35 cellular contexts compared by ENCODE assay signal in genomic region chr2:162211747-162212146, GRCh38. TPM values are rescaled to one million over a fixed set of nuclear protein-coding genes. Genes with fewer than 3 reads are reported as not detected.
"Had no signal": no experiment of that assay in that cellular context is flagged by ENCODE, and none has a peak within 500 bp of the region (broad histone marks: within the 10 kb centered on the region; RNA-seq: fewer than 3 reads in every experiment).

No MANE protein-coding gene starts in this region.

- H3K9me3 ChIP-seq: breast epithelium, esophagus muscularis mucosa, gastrocnemius medialis, psoas muscle, right atrium auricular region, stomach, thyroid gland, upper lobe of left lung had no signal

- H3K36me3 ChIP-seq: breast epithelium, esophagus muscularis mucosa, gastrocnemius medialis, right atrium auricular region, stomach, thyroid gland, upper lobe of left lung, WERI-Rb-1 had no signal

- H3K4me1 ChIP-seq: breast epithelium, gastrocnemius medialis, parathyroid adenoma, psoas muscle, right atrium auricular region, stomach, thyroid gland, upper lobe of left lung had no signal

- H3K27me3 ChIP-seq: breast epithelium, esophagus muscularis mucosa, gastrocnemius medialis, hepatocyte, right atrium auricular region, stomach, thyroid gland, upper lobe of left lung had no signal

- DNase-seq: activated CD4-positive, alpha-beta memory T cell treated with anti-CD3 and anti-CD28 coated beads for 36 hours; activated CD4-positive, alpha-beta T cell treated with anti-CD3 and anti-CD28 coated beads for 48 hours; activated CD8-positive, alpha-beta memory T cell treated with anti-CD3 and anti-CD28 coated beads, Interleukin-2, amount 50 U/mL, for 4 hours; activated effector memory CD4-positive, alpha-beta T cell treated with anti-CD3 and anti-CD28 coated beads, Interleukin-2, amount 50 U/mL, for 16 hours; activated naive CD4-positive, alpha-beta T cell treated with anti-CD3 and anti-CD28 coated beads for 36 hours; activated naive CD8-positive, alpha-beta T cell treated with anti-CD3 and anti-CD28 coated beads, Interleukin-2, amount 10 ng/mL, durations not matched to agents 7 days and 5 days; activated T-cell treated with anti-CD3 and anti-CD28 coated beads, Interleukin-2, amount 50 U/mL, for 1 hour; amygdala; central memory CD4-positive, alpha-beta T cell; endodermal cell; gastrocnemius medialis; left cardiac atrium; left ventricle myocardium superior; mammary epithelial cell; naive thymus-derived CD8-positive, alpha-beta T cell; nucleus accumbens; psoas muscle; stimulated activated CD4-positive, alpha-beta T cell treated with anti-CD3 and anti-CD28 coated beads, Interleukin-15, amount 100 ng/mL, for 24 hours; stimulated activated CD4-positive, alpha-beta T cell treated with anti-CD3 and anti-CD28 coated beads, Interleukin-2, amount 100 ng/mL, for 24 hours; stimulated activated naive B cell treated with anti-CD40 and anti-IgM and Interleukin-4, amounts not matched to agents 10 μg/mL and 1 μg/mL and 100 μg/mL, for 72 hours; stomach; T-helper 9 cell; thyroid gland; upper lobe of left lung; WERI-Rb-1 had no signal

- H3K4me3 ChIP-seq: breast epithelium, esophagus muscularis mucosa, gastrocnemius medialis, hepatocyte, psoas muscle, right atrium auricular region, stomach, thyroid gland, upper lobe of left lung had no signal

- ATAC-seq: activated CD4-positive, CD25-positive, alpha-beta regulatory T cell treated with anti-CD3 and anti-CD28 coated beads, Interleukin-2, amount 50 U/mL, for 24 hours; gastrocnemius medialis; left cardiac atrium; left ventricle myocardium superior; naive thymus-derived CD8-positive, alpha-beta T cell; psoas muscle; stimulated activated naive B cell treated with anti-CD40 and anti-IgM and Interleukin-4, amounts not matched to agents 10 μg/mL and 1 μg/mL and 100 μg/mL, for 72 hours had no signal

- H3K79me2 ChIP-seq: hepatocyte, parathyroid adenoma had no signal

- H3K9ac ChIP-seq: parathyroid adenoma had no signal

- H2AFZ ChIP-seq: hepatocyte, parathyroid adenoma had no signal

- H3K4me2 ChIP-seq: hepatocyte had no signal

- FAIRE-seq: keratinocyte had no signal

- H3K27ac ChIP-seq: gastrocnemius medialis, hepatocyte, parathyroid adenoma, psoas muscle, right atrium auricular region, stomach, thyroid gland, upper lobe of left lung, WERI-Rb-1 had no signal

RNA-seq across cellular contexts. Expression of gene FAP, which starts 31.5 kb away (rescaled TPM):
- total RNA-seq: activated CD4-positive, alpha-beta memory T cell treated with anti-CD3 and anti-CD28 coated beads for 36 hours; activated CD8-positive, alpha-beta memory T cell treated with anti-CD3 and anti-CD28 coated beads for 36 hours; activated naive CD4-positive, alpha-beta T cell treated with anti-CD3 and anti-CD28 coated beads for 36 hours; activated naive CD8-positive, alpha-beta T cell treated with anti-CD3 and anti-CD28 coated beads, Interleukin-2, amount 10 ng/mL, durations not matched to agents 7 days and 5 days; activated T-helper 1 cell treated with anti-CD3 and anti-CD28 coated beads, Interleukin-12 subunit alpha, Interleukin-12 subunit beta, Interleukin-2, Interleukin-4 antibody, amounts not matched to agents 30 ng/mL and 10 ng/mL and 1 ng/mL, durations not matched to agents 14 hours and 24 hours and 36 hours; endodermal cell; naive thymus-derived CD8-positive, alpha-beta T cell; neural crest cell had no signal
- polyA plus RNA-seq: naive thymus-derived CD8-positive, alpha-beta T cell had no signal

RNA-seq across cellular contexts. Expression of gene GCG, which starts 59.7 kb away (rescaled TPM):
- total RNA-seq: activated CD4-positive, alpha-beta memory T cell treated with anti-CD3 and anti-CD28 coated beads for 36 hours; activated CD8-positive, alpha-beta memory T cell treated with anti-CD3 and anti-CD28 coated beads for 36 hours; activated naive CD4-positive, alpha-beta T cell treated with anti-CD3 and anti-CD28 coated beads for 36 hours; activated naive CD8-positive, alpha-beta T cell treated with anti-CD3 and anti-CD28 coated beads, Interleukin-2, amount 10 ng/mL, durations not matched to agents 7 days and 5 days; activated T-helper 1 cell treated with anti-CD3 and anti-CD28 coated beads, Interleukin-12 subunit alpha, Interleukin-12 subunit beta, Interleukin-2, Interleukin-4 antibody, amounts not matched to agents 30 ng/mL and 10 ng/mL and 1 ng/mL, durations not matched to agents 14 hours and 24 hours and 36 hours; breast epithelium; endodermal cell; esophagus muscularis mucosa; gastrocnemius medialis; left cardiac atrium; left ventricle myocardium superior; mammary epithelial cell; naive thymus-derived CD8-positive, alpha-beta T cell; neural crest cell; psoas muscle; right atrium auricular region; thyroid gland had no signal
- polyA plus RNA-seq: keratinocyte; mammary epithelial cell; naive thymus-derived CD8-positive, alpha-beta T cell had no signal
